10 cellular contexts compared by ENCODE assay signal in genomic region chr7:35727571-35727970, GRCh38. TPM values are rescaled to one million over a fixed set of nuclear protein-coding genes. Genes with fewer than 3 reads are reported as not detected.
A peak's percentile ranks its signal among the peaks of the same experiment; 100 is the strongest.
DNase-seq lines count a peak whose midpoint lies in the region; ATAC-seq, FAIRE-seq and TF ChIP-seq lines count a peak whose summit lies in the region.
"Had no signal": no experiment of that assay in that cellular context is flagged by ENCODE, and none has a peak within 500 bp of the region (broad histone marks: within the 10 kb centered on the region; RNA-seq: fewer than 3 reads in every experiment).

No MANE protein-coding gene starts in this region.

- ATAC-seq in GM18511 (IDR thresholded peaks at IDR 0.05; ENCODE audit: unreplicated experiment) (peak; percentile 13), left lobe of liver (no peak)
- no peak for ATAC-seq in central memory CD8-positive, alpha-beta T cell (replicated peaks; ENCODE audit: extremely low read depth, poor library complexity, severe bottlenecking)

- H3K9me3 ChIP-seq in A673 (ENCODE audit: low read depth, low read length, poor library complexity, severe bottlenecking) = no peaks in the 10 kb centered on the region

- no TSS peak for BruUV-seq in A673 (replicated peaks; lab: Mats Ljungman, UMichigan)

- no peak overlapping the region for H3K4me3 ChIP-seq in A673 (ENCODE audit: low read depth, low read length, poor library complexity, severe bottlenecking)

- H3K4me1 ChIP-seq in A673 (ENCODE audit: insufficient read depth, low read length, poor library complexity, severe bottlenecking) = peaks cover 1% of the 10 kb centered on the region

- H3K36me3 Mint-ChIP-seq in central memory CD8-positive, alpha-beta T cell (ENCODE audit: insufficient read depth) = peaks cover 14% of the 10 kb centered on the region

- DNase-seq in A673 (ENCODE audit: low spot score) (peak; percentile 67), Kasumi-1 (lab: John Stamatoyannopoulos, UW) (peak; percentile 37 to 52), left lobe of liver (ENCODE audit: low spot score) (no peak), NCI-H774 (lab: John Stamatoyannopoulos, UW) (no peak), SW480 (ENCODE audit: low spot score) (no peak), frontal cortex (ENCODE audit: low spot score in 2 of 2) (no peak)
- DNase-seq in central memory CD8-positive, alpha-beta T cell (ENCODE audit: low spot score in 2 of 2) = no peak
- DNase-seq: activated CD4-positive, alpha-beta T cell treated with anti-CD3 and anti-CD28 coated beads for 4 hours had no signal

- H3K4me1 Mint-ChIP-seq in central memory CD8-positive, alpha-beta T cell = peaks cover 84% of the 10 kb centered on the region

- no peak for FAIRE-seq in frontal cortex (lab: Jason Lieb, UNC)
- FAIRE-seq: endometrium had no signal

- no peaks in the 10 kb centered on the region for H3K36me3 ChIP-seq in A673 (ENCODE audit: insufficient read depth, low read length, poor library complexity, severe bottlenecking)

- TF ChIP-seq CTCF in A673 (conservative IDR thresholded peaks at IDR 0.05; ENCODE audit: low read depth, low read length) = no peak

- H3K9me3 Mint-ChIP-seq in central memory CD8-positive, alpha-beta T cell = no peaks in the 10 kb centered on the region

- intact Hi-C loops in A673 (cut with micrococcal nuclease; ENCODE audit: unreplicated experiment) = no loop called here

- POLR2A ChIA-PET in A673 (lab: Charles Lee; ENCODE audit: low non-redundant PET) = no interaction called here

- CTCF ChIA-PET in A673 (lab: Charles Lee) = no interaction called here

- H3K27ac Mint-ChIP-seq in central memory CD8-positive, alpha-beta T cell (ENCODE audit: low read depth) = no peak overlapping the region

- peak overlapping the region; percentile 39 for H3K4me3 Mint-ChIP-seq in central memory CD8-positive, alpha-beta T cell

- H3K27me3 Mint-ChIP-seq in central memory CD8-positive, alpha-beta T cell = no peaks in the 10 kb centered on the region

- H3K27me3 ChIP-seq in A673 (replicated peaks; ENCODE audit: insufficient read depth, low read depth, low read length, poor library complexity) = no peaks in the 10 kb centered on the region

- H3K27ac ChIP-seq in A673 (ENCODE audit: low read depth, low read length, poor library complexity, severe bottlenecking) = no peak overlapping the region

RNA-seq across cellular contexts. Expression of gene HERPUD2, which starts 32.6 kb away (rescaled TPM):
- total RNA-seq in A673 (2021) (23.1 and 23.3 TPM in 2 replicates), left lobe of liver (12.2 TPM), frontal cortex (21.2 TPM)

Comparison
In these comparisons a context has a peak if more than half of its experiments do, and no peak if none do; other contexts are left out.
1. DNase-seq: peak in A673 (single experiment) and Kasumi-1 (2 of 2); none in central memory CD8-positive, alpha-beta T cell (0 of 2), left lobe of liver (single experiment), NCI-H774 (single experiment), SW480 (single experiment) and frontal cortex (0 of 2).